19 cellular contexts compared by ENCODE assay signal in the genomic region with DNA sequence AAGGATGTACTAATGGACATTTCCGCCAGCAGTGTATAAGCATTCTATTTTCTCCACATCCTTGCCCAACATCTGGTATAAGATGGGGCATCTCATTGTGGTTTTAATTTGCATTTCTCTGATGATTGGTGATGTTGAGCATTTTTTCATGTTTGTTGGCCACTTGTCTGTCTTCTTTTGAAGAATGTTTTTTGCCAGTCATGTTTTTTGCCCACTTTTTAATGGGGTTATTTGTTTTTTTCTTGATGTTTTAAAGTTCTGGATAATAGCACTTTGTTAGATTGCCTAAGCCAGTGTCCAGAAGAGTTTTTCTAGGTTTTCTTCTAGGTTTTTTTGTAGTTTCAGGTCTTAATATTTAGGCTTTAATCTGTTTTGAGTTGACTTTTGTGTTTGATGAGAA. TPM values are rescaled to one million over a fixed set of nuclear protein-coding genes. Genes with fewer than 3 reads are reported as not detected.
A peak's percentile ranks its signal among the peaks of the same experiment; 100 is the strongest.
DNase-seq lines count a peak whose midpoint lies in the region; ATAC-seq lines count a peak whose summit lies in the region.
"Had no signal": no experiment of that assay in that cellular context is flagged by ENCODE, and none has a peak within 500 bp of the region (broad histone marks: within the 10 kb centered on the region; RNA-seq: fewer than 3 reads in every experiment).

No MANE protein-coding gene starts in this region.

- H3K4me3 Mint-ChIP-seq in activated CD4-positive, alpha-beta T cell treated with anti-CD3 and anti-CD28 coated beads for 36 hours = no peak overlapping the region
- H3K4me3 Mint-ChIP-seq in activated CD4-positive, alpha-beta T cell treated with anti-CD3 and anti-CD28 coated beads, Interleukin-2, amount 10 ng/mL, durations not matched to agents 7 days and 5 days = no peak overlapping the region
- H3K4me3 Mint-ChIP-seq in stimulated activated naive CD8-positive, alpha-beta T cell treated with anti-CD3 and anti-CD28 coated beads, Interleukin-15, Interleukin-2, amounts not matched to agents 100 ng/mL and 50 ng/mL, for 24 hours = no peak overlapping the region
- no peak overlapping the region for H3K4me3 Mint-ChIP-seq in activated naive CD8-positive, alpha-beta T cell treated with anti-CD3 and anti-CD28 coated beads, Interleukin-2, amount 50 U/mL, for 24 hours
- no peak overlapping the region for H3K4me3 Mint-ChIP-seq in stimulated activated memory B cell treated with anti-CD40 and anti-IgM and Interleukin-4, amounts not matched to agents 10 μg/mL and 1 μg/mL and 100 μg/mL, for 72 hours

- no peak for DNase-seq in activated CD4-positive, alpha-beta T cell treated with anti-CD3 and anti-CD28 coated beads for 36 hours
- DNase-seq in activated CD4-positive, alpha-beta T cell treated with anti-CD3 and anti-CD28 coated beads, Interleukin-2, amount 10 ng/mL, durations not matched to agents 7 days and 5 days = no peak
- DNase-seq in stimulated activated naive CD8-positive, alpha-beta T cell treated with anti-CD3 and anti-CD28 coated beads, Interleukin-15, Interleukin-2, amounts not matched to agents 100 U/mL and 50 U/mL, for 24 hours = no peak
- no peak for DNase-seq in activated naive CD8-positive, alpha-beta T cell treated with anti-CD3 and anti-CD28 coated beads, Interleukin-2, amount 50 U/mL, for 24 hours
- no peak for DNase-seq in dedifferentiated amniotic fluid mesenchymal stem cell (ENCODE audit: extremely low spot score)
- no peak for DNase-seq in SKM-1 (lab: John Stamatoyannopoulos, UW; ENCODE audit: unreplicated experiment)
- DNase-seq: DMS53, GDM1, H7, KG1, NCI-H1105, NCI-H1694, NCI-H2081 treated with DMSO at 0.1 percent for 48 hours, NCI-H2171 treated with DMSO at 0.1 percent for 48 hours, NCI-H446, NCI-H526, OCI-M1 had no signal

- H3K27me3 Mint-ChIP-seq in activated CD4-positive, alpha-beta T cell treated with anti-CD3 and anti-CD28 coated beads for 36 hours = no peaks in the 10 kb centered on the region
- H3K27me3 Mint-ChIP-seq in activated CD4-positive, alpha-beta T cell treated with anti-CD3 and anti-CD28 coated beads, Interleukin-2, amount 10 ng/mL, durations not matched to agents 7 days and 5 days = no peaks in the 10 kb centered on the region
- no peaks in the 10 kb centered on the region for H3K27me3 Mint-ChIP-seq in stimulated activated naive CD8-positive, alpha-beta T cell treated with anti-CD3 and anti-CD28 coated beads, Interleukin-15, Interleukin-2, amounts not matched to agents 100 ng/mL and 50 ng/mL, for 24 hours
- H3K27me3 Mint-ChIP-seq in activated naive CD8-positive, alpha-beta T cell treated with anti-CD3 and anti-CD28 coated beads, Interleukin-2, amount 50 U/mL, for 24 hours = no peaks in the 10 kb centered on the region
- no peaks in the 10 kb centered on the region for H3K27me3 Mint-ChIP-seq in stimulated activated memory B cell treated with anti-CD40 and anti-IgM and Interleukin-4, amounts not matched to agents 10 μg/mL and 1 μg/mL and 100 μg/mL, for 72 hours

- H3K36me3 Mint-ChIP-seq in activated CD4-positive, alpha-beta T cell treated with anti-CD3 and anti-CD28 coated beads for 36 hours (ENCODE audit: low read depth) = peaks cover 66% of the 10 kb centered on the region
- H3K36me3 Mint-ChIP-seq in activated CD4-positive, alpha-beta T cell treated with anti-CD3 and anti-CD28 coated beads, Interleukin-2, amount 10 ng/mL, durations not matched to agents 7 days and 5 days (ENCODE audit: low read depth) = peaks cover 74% of the 10 kb centered on the region
- H3K36me3 Mint-ChIP-seq in stimulated activated naive CD8-positive, alpha-beta T cell treated with anti-CD3 and anti-CD28 coated beads, Interleukin-15, Interleukin-2, amounts not matched to agents 100 ng/mL and 50 ng/mL, for 24 hours (ENCODE audit: low read depth) = peaks cover 85% of the 10 kb centered on the region
- H3K36me3 Mint-ChIP-seq in activated naive CD8-positive, alpha-beta T cell treated with anti-CD3 and anti-CD28 coated beads, Interleukin-2, amount 50 U/mL, for 24 hours (ENCODE audit: low read depth) = peaks cover 72% of the 10 kb centered on the region
- H3K36me3 Mint-ChIP-seq in stimulated activated memory B cell treated with anti-CD40 and anti-IgM and Interleukin-4, amounts not matched to agents 10 μg/mL and 1 μg/mL and 100 μg/mL, for 72 hours = peaks cover 73% of the 10 kb centered on the region

- H3K9me3 Mint-ChIP-seq in activated CD4-positive, alpha-beta T cell treated with anti-CD3 and anti-CD28 coated beads for 36 hours (ENCODE audit: low read depth) = no peaks in the 10 kb centered on the region
- H3K9me3 Mint-ChIP-seq in activated CD4-positive, alpha-beta T cell treated with anti-CD3 and anti-CD28 coated beads, Interleukin-2, amount 10 ng/mL, durations not matched to agents 7 days and 5 days = no peaks in the 10 kb centered on the region
- no peaks in the 10 kb centered on the region for H3K9me3 Mint-ChIP-seq in stimulated activated naive CD8-positive, alpha-beta T cell treated with anti-CD3 and anti-CD28 coated beads, Interleukin-15, Interleukin-2, amounts not matched to agents 100 ng/mL and 50 ng/mL, for 24 hours
- no peaks in the 10 kb centered on the region for H3K9me3 Mint-ChIP-seq in activated naive CD8-positive, alpha-beta T cell treated with anti-CD3 and anti-CD28 coated beads, Interleukin-2, amount 50 U/mL, for 24 hours
- no peaks in the 10 kb centered on the region for H3K9me3 Mint-ChIP-seq in stimulated activated memory B cell treated with anti-CD40 and anti-IgM and Interleukin-4, amounts not matched to agents 10 μg/mL and 1 μg/mL and 100 μg/mL, for 72 hours

- CTCF ChIA-PET in activated CD4-positive, alpha-beta T cell treated with anti-CD3 and anti-CD28 coated beads for 36 hours (lab: Charles Lee) = no interaction called here
- CTCF ChIA-PET in activated CD4-positive, alpha-beta T cell treated with anti-CD3 and anti-CD28 coated beads, Interleukin-2, amount 10 ng/mL, durations not matched to agents 7 days and 5 days (lab: Charles Lee) = no interaction called here

- peak overlapping the region; percentile 3 for H3K27ac Mint-ChIP-seq in activated CD4-positive, alpha-beta T cell treated with anti-CD3 and anti-CD28 coated beads for 36 hours
- no peak overlapping the region for H3K27ac Mint-ChIP-seq in activated CD4-positive, alpha-beta T cell treated with anti-CD3 and anti-CD28 coated beads, Interleukin-2, amount 10 ng/mL, durations not matched to agents 7 days and 5 days
- peak overlapping the region; percentile 17 for H3K27ac Mint-ChIP-seq in stimulated activated naive CD8-positive, alpha-beta T cell treated with anti-CD3 and anti-CD28 coated beads, Interleukin-15, Interleukin-2, amounts not matched to agents 100 ng/mL and 50 ng/mL, for 24 hours
- peak overlapping the region; percentile 45 for H3K27ac Mint-ChIP-seq in activated naive CD8-positive, alpha-beta T cell treated with anti-CD3 and anti-CD28 coated beads, Interleukin-2, amount 50 U/mL, for 24 hours
- H3K27ac Mint-ChIP-seq in stimulated activated memory B cell treated with anti-CD40 and anti-IgM and Interleukin-4, amounts not matched to agents 10 μg/mL and 1 μg/mL and 100 μg/mL, for 72 hours = peak overlapping the region; percentile 33

- ATAC-seq in activated CD4-positive, alpha-beta T cell treated with anti-CD3 and anti-CD28 coated beads for 36 hours = no peak
- ATAC-seq in stimulated activated naive CD8-positive, alpha-beta T cell treated with anti-CD3 and anti-CD28 coated beads, Interleukin-15, Interleukin-2, amounts not matched to agents 100 U/mL and 50 U/mL, for 24 hours = no peak
- ATAC-seq in activated naive CD8-positive, alpha-beta T cell treated with anti-CD3 and anti-CD28 coated beads, Interleukin-2, amount 50 U/mL, for 24 hours = no peak
- ATAC-seq in stimulated activated memory B cell treated with anti-CD40 and anti-IgM and Interleukin-4, amounts not matched to agents 10 μg/mL and 1 μg/mL and 100 μg/mL, for 72 hours = no peak

- peaks cover 54% of the 10 kb centered on the region for H3K4me1 Mint-ChIP-seq in activated CD4-positive, alpha-beta T cell treated with anti-CD3 and anti-CD28 coated beads for 36 hours
- H3K4me1 Mint-ChIP-seq in activated CD4-positive, alpha-beta T cell treated with anti-CD3 and anti-CD28 coated beads, Interleukin-2, amount 10 ng/mL, durations not matched to agents 7 days and 5 days = peaks cover 60% of the 10 kb centered on the region
- peaks cover 77% of the 10 kb centered on the region for H3K4me1 Mint-ChIP-seq in stimulated activated naive CD8-positive, alpha-beta T cell treated with anti-CD3 and anti-CD28 coated beads, Interleukin-15, Interleukin-2, amounts not matched to agents 100 ng/mL and 50 ng/mL, for 24 hours (ENCODE audit: low read depth)
- peaks cover 61% of the 10 kb centered on the region for H3K4me1 Mint-ChIP-seq in activated naive CD8-positive, alpha-beta T cell treated with anti-CD3 and anti-CD28 coated beads, Interleukin-2, amount 50 U/mL, for 24 hours
- H3K4me1 Mint-ChIP-seq in stimulated activated memory B cell treated with anti-CD40 and anti-IgM and Interleukin-4, amounts not matched to agents 10 μg/mL and 1 μg/mL and 100 μg/mL, for 72 hours = peaks cover 62% of the 10 kb centered on the region

- intact Hi-C loops in activated CD4-positive, alpha-beta T cell treated with anti-CD3 and anti-CD28 coated beads for 36 hours (cut with DNase I, micrococcal nuclease) = no loop called here

- POLR2A ChIA-PET in activated CD4-positive, alpha-beta T cell treated with anti-CD3 and anti-CD28 coated beads for 36 hours (lab: Charles Lee) = no interaction called here
- POLR2A ChIA-PET in activated CD4-positive, alpha-beta T cell treated with anti-CD3 and anti-CD28 coated beads, Interleukin-2, amount 10 ng/mL, durations not matched to agents 7 days and 5 days (lab: Charles Lee) = no interaction called here

RNA-seq across cellular contexts. Expression of a gene that starts 31.7 kb away (rescaled TPM):
- total RNA-seq in activated CD4-positive, alpha-beta T cell treated with anti-CD3 and anti-CD28 coated beads for 36 hours = 100 to 1,000 TPM; 114 to 188 TPM
- 100 to 1,000 TPM in 1 of 2 experiments, 10 to 100 TPM in 1; 89.7 to 116 TPM for total RNA-seq in activated CD4-positive, alpha-beta T cell treated with anti-CD3 and anti-CD28 coated beads, Interleukin-2, amount 10 ng/mL, durations not matched to agents 7 days and 5 days
